In genomic region chr20:46933150-46933549, GRCh38 we compare ENCODE assay signal across 21 cellular contexts. TPM values are rescaled to one million over a fixed set of nuclear protein-coding genes. Genes with fewer than 3 reads are reported as not detected.
DNase-seq lines count a peak whose midpoint lies in the region; ATAC-seq, FAIRE-seq and TF ChIP-seq lines count a peak whose summit lies in the region.
"Had no signal": no experiment of that assay in that cellular context is flagged by ENCODE, and none has a peak within 500 bp of the region (broad histone marks: within the 10 kb centered on the region; RNA-seq: fewer than 3 reads in every experiment).

No MANE protein-coding gene starts in this region.

- no peak overlapping the region for H2BK5ac ChIP-seq in neuronal stem cell (ENCODE audit: low read length)

- no peak overlapping the region for H4K8ac ChIP-seq in neuronal stem cell (ENCODE audit: low read depth, low read length)

- peaks cover 0 to 3% of the 10 kb centered on the region in 2 donors for H3K4me1 ChIP-seq in neuronal stem cell (ENCODE audit: control insufficient read depth in 2 of 2, insufficient read depth in 1 of 2, low read depth in 1 of 2, low read length in 2 of 2)
- H3K4me1 ChIP-seq in small intestine (ENCODE audit: control insufficient read depth in 2 of 2, insufficient read depth in 1 of 2, low read depth in 1 of 2, low read length in 1 of 2), result no peaks in the 10 kb centered on the region
- no peaks in the 10 kb centered on the region for H3K4me1 ChIP-seq in OCI-LY7 (ENCODE audit: insufficient read depth, low read length, poor library complexity, severe bottlenecking)
- H3K4me1 ChIP-seq: A549 had no signal

- intact Hi-C loops in OCI-LY7 (cut with micrococcal nuclease; ENCODE audit: unreplicated experiment), result no loop called here

- no peak overlapping the region for H3K23ac ChIP-seq in neuronal stem cell (ENCODE audit: low read depth, low read length, poor library complexity)

- BruUV-seq in OCI-LY7 (replicated peaks; lab: Mats Ljungman, UMichigan), result no TSS peak

- CTCF ChIA-PET in OCI-LY7 (lab: Charles Lee; ENCODE audit: unreplicated experiment), result no interaction called here

- no peak overlapping the region for H2BK15ac ChIP-seq in neuronal stem cell (ENCODE audit: low read length)

- no peak overlapping the region for H2BK12ac ChIP-seq in neuronal stem cell (ENCODE audit: low read length)

- no peak overlapping the region for H3K9ac ChIP-seq in neuronal stem cell (ENCODE audit: low read depth, low read length, poor library complexity)

- no peak overlapping the region for H2AFZ ChIP-seq in neuronal stem cell (ENCODE audit: low read length)
- no peak overlapping the region for H2AFZ ChIP-seq in OCI-LY7 (ENCODE audit: low read length)

- no peaks in the 10 kb centered on the region for H3K79me1 ChIP-seq in neuronal stem cell (ENCODE audit: low read depth, low read length)

- H3K27me3 ChIP-seq in bronchial epithelial cell (ENCODE audit: control insufficient read depth, insufficient read depth, low read length), result no peaks in the 10 kb centered on the region
- H3K27me3 ChIP-seq in neuronal stem cell (ENCODE audit: control insufficient read depth in 3 of 3, insufficient read depth in 3 of 3, low read depth in 1 of 3, low read length in 3 of 3), result no peaks in the 10 kb centered on the region
- no peaks in the 10 kb centered on the region for H3K27me3 ChIP-seq in small intestine (ENCODE audit: control insufficient read depth in 2 of 2, insufficient read depth in 2 of 2, low read length in 2 of 2)

- H3K18ac ChIP-seq in neuronal stem cell (ENCODE audit: low read length), result peak overlapping the region; percentile 38

- H4K20me1 ChIP-seq in OCI-LY7 (ENCODE audit: insufficient read depth, low read length), result no peaks in the 10 kb centered on the region

- no peaks in the 10 kb centered on the region for H3K9me2 ChIP-seq in OCI-LY7 (ENCODE audit: insufficient read depth, low read length)

- no peak overlapping the region for H3K4ac ChIP-seq in neuronal stem cell (ENCODE audit: low read length)

- H3K4me2 ChIP-seq in neuronal stem cell (ENCODE audit: insufficient read depth, low read length, poor library complexity, severe bottlenecking), result no peak overlapping the region
- no peak overlapping the region for H3K4me2 ChIP-seq in OCI-LY7 (ENCODE audit: low read length)
- H3K4me2 ChIP-seq: A549 had no signal

- POLR2A ChIA-PET in OCI-LY7 (lab: Charles Lee), result interaction anchor here (0.6 kb wide), 1 partner anchor 24 kb away, joined by 8 read pairs; no protein-coding TSS in a partner anchor

- H3K27ac ChIP-seq in neuronal stem cell (replicated peaks; ENCODE audit: low read length) (no peak overlapping the region), small intestine (ENCODE audit: low read depth in 1 of 2, low read length in 1 of 2) (no peak overlapping the region), OCI-LY7 (ENCODE audit: low read depth, low read length, poor library complexity, severe bottlenecking) (no peak overlapping the region)
- H3K27ac ChIP-seq: 22Rv1, A549, C4-2B had no signal

- no peaks in the 10 kb centered on the region for H3K79me2 ChIP-seq in OCI-LY7 (ENCODE audit: insufficient read depth, low read depth, low read length)

- no peak overlapping the region for H2AK5ac ChIP-seq in neuronal stem cell (ENCODE audit: low read depth, low read length)

- no peak for TF ChIP-seq CTCF in bronchial epithelial cell (IDR thresholded peaks at IDR 0.05; ENCODE audit: insufficient read depth, low read length, severe bottlenecking)
- no peak for TF ChIP-seq CTCF in OCI-LY7 (conservative IDR thresholded peaks at IDR 0.05; ENCODE audit: low read length)

- H4K91ac ChIP-seq in neuronal stem cell (ENCODE audit: low read depth, low read length, poor library complexity), result no peak overlapping the region

- DNase-seq in DMS 273 (lab: John Stamatoyannopoulos, UW; ENCODE audit: unreplicated experiment) (peak; percentile 48), DMS 273 treated with DMSO at 0.1 percent for 48 hours (lab: John Stamatoyannopoulos, UW) (no peak), NCI-H524 (lab: John Stamatoyannopoulos, UW) (peak; percentile 54 to 82), bronchial epithelial cell (ENCODE audit: low read depth) (no peak), neuronal stem cell (ENCODE audit: low spot score) (no peak), small intestine (no peak), OCI-LY7 (ENCODE audit: low spot score) (no peak)
- DNase-seq: AML-193; CD4-positive, alpha-beta T cell; DMS53; DND-41; EL; H9 had no signal

- H3K36me3 ChIP-seq in bronchial epithelial cell (ENCODE audit: control insufficient read depth, insufficient read depth, low read length), result peaks cover 2% of the 10 kb centered on the region
- H3K36me3 ChIP-seq in neuronal stem cell (replicated peaks in 1 of 2; ENCODE audit: control insufficient read depth in 2 of 2, insufficient read depth in 2 of 2, low read length in 2 of 2), result no peaks in the 10 kb centered on the region
- H3K36me3 ChIP-seq in small intestine (ENCODE audit: control insufficient read depth in 2 of 2, insufficient read depth in 2 of 2, low read length in 2 of 2), result no peaks in the 10 kb centered on the region
- H3K36me3 ChIP-seq in OCI-LY7 (ENCODE audit: insufficient read depth, low read length), result no peaks in the 10 kb centered on the region

- WGBS in neuronal stem cell (ENCODE audit: extremely low coverage in 2 of 2, insufficient read length in 2 of 2, insufficient replicate concordance in 1 of 2), 2 donors, result no CpG with 5 or more reads among the region's 5 CpGs
- WGBS in small intestine, 3 donors, result 70 to 76% (median 71%) methylated on average over 5 of the region's 5 CpGs

- H3K9me3 ChIP-seq in neuronal stem cell (replicated peaks in 1 of 2; ENCODE audit: control insufficient read depth in 2 of 2, insufficient read depth in 1 of 2, low read depth in 1 of 2, low read length in 2 of 2) (no peaks in the 10 kb centered on the region), small intestine (ENCODE audit: control insufficient read depth, low read depth) (no peaks in the 10 kb centered on the region), OCI-LY7 (ENCODE audit: low read length) (no peaks in the 10 kb centered on the region)
- H3K9me3 ChIP-seq: A549 had no signal

- H2BK120ac ChIP-seq in neuronal stem cell (ENCODE audit: low read depth, low read length), result no peak overlapping the region

- H3K14ac ChIP-seq in neuronal stem cell (ENCODE audit: low read length), result no peak overlapping the region

- H3K4me3 ChIP-seq in bronchial epithelial cell (ENCODE audit: low read depth, low read length), result no peak overlapping the region
- no peak overlapping the region for H3K4me3 ChIP-seq in neuronal stem cell (ENCODE audit: low read length in 2 of 2)
- H3K4me3 ChIP-seq in small intestine (ENCODE audit: low read depth in 1 of 2, low read length in 2 of 2), result no peak overlapping the region
- H3K4me3 ChIP-seq in OCI-LY7 (ENCODE audit: low read depth, low read length, poor library complexity, severe bottlenecking), result no peak overlapping the region
- H3K4me3 ChIP-seq: A549, GM12878 had no signal

- FAIRE-seq in bronchial epithelial cell (lab: Jason Lieb, UNC) (peak; percentile 87), small intestine (lab: Jason Lieb, UNC) (no peak)
- FAIRE-seq: A549, GM12878, H1 had no signal

- ATAC-seq in GM18909 (IDR thresholded peaks at IDR 0.05; ENCODE audit: poor library complexity, unreplicated experiment), result no peak
- ATAC-seq: A549, GM12878 had no signal

RNA-seq across cellular contexts. Expression of gene EYA2, which starts 38.5 kb away (rescaled TPM):
- total RNA-seq in bronchial epithelial cell (8.4 and 10.6 TPM in 2 replicates), OCI-LY7 (2022) (not detected in 2 replicates)
- 1.0 TPM for polyA plus RNA-seq in neuronal stem cell (2013, experiment 1 of 2)
- polyA plus RNA-seq in neuronal stem cell (2013, experiment 2 of 2), result 0.97 TPM
- under 1 TPM in 1 of 3 donors, not detected in 2; 0.70 TPM for polyA plus RNA-seq in small intestine
- not detected in 2 replicates for total RNA-seq in OCI-LY7 (2014; rRNA removed; shearing (Covaris generic))
- total RNA-seq: CD4-positive, alpha-beta T cell; G401; GM12878; HT-29 had no signal

Comparison
In these comparisons a context has a peak if more than half of its experiments do, and no peak if none do; other contexts are left out.
1. DNase-seq: peak in DMS 273 (single experiment) and NCI-H524 (2 of 2); none in DMS 273 treated with DMSO at 0.1 percent for 48 hours (single experiment), bronchial epithelial cell (single experiment), neuronal stem cell (single experiment), small intestine (single experiment) and OCI-LY7 (single experiment).